14 cellular contexts compared by ENCODE assay signal in genomic region chr2:55840460-55840859, GRCh38.
"Had no signal": no experiment of that assay in that cellular context is flagged by ENCODE, and none has a peak within 500 bp of the region (broad histone marks: within the 10 kb centered on the region; RNA-seq: fewer than 3 reads in every experiment).

No MANE protein-coding gene starts in this region.

- H3K27me3 ChIP-seq: adrenal gland, colonic mucosa, ovary, suprapubic skin had no signal

- H3K4me3 Mint-ChIP-seq: activated B cell treated with CpG ODN at 0.5 μM for 24 hours; activated CD4-positive, alpha-beta T cell treated with anti-CD3 and anti-CD28 coated beads, Interleukin-2, amount 10 ng/mL, durations not matched to agents 7 days and 5 days had no signal

- H3K27ac Mint-ChIP-seq: activated B cell treated with CpG ODN at 0.5 μM for 24 hours; activated CD4-positive, alpha-beta T cell treated with anti-CD3 and anti-CD28 coated beads, Interleukin-2, amount 10 ng/mL, durations not matched to agents 7 days and 5 days had no signal

- H3K27me3 Mint-ChIP-seq: activated B cell treated with CpG ODN at 0.5 μM for 24 hours; activated CD4-positive, alpha-beta T cell treated with anti-CD3 and anti-CD28 coated beads, Interleukin-2, amount 10 ng/mL, durations not matched to agents 7 days and 5 days had no signal

- H3K9me3 Mint-ChIP-seq: activated CD4-positive, alpha-beta T cell treated with anti-CD3 and anti-CD28 coated beads, Interleukin-2, amount 10 ng/mL, durations not matched to agents 7 days and 5 days had no signal

- H3K9me3 ChIP-seq: adrenal gland, colonic mucosa, ovary, suprapubic skin had no signal

- H3K4me1 Mint-ChIP-seq: activated B cell treated with CpG ODN at 0.5 μM for 24 hours; activated CD4-positive, alpha-beta T cell treated with anti-CD3 and anti-CD28 coated beads, Interleukin-2, amount 10 ng/mL, durations not matched to agents 7 days and 5 days had no signal

- H3K27ac ChIP-seq: adrenal gland, colonic mucosa, ovary had no signal

- DNase-seq: activated B cell treated with CpG ODN at 0.5 μM for 24 hours; activated CD4-positive, alpha-beta T cell treated with anti-CD3 and anti-CD28 coated beads, Interleukin-2, amount 10 ng/mL, durations not matched to agents 7 days and 5 days; activated naive CD4-positive, alpha-beta T cell treated with anti-CD3 and anti-CD28 coated beads, Interleukin-2, amount 50 U/mL, for 16 hours; activated T-cell treated with anti-CD3 and anti-CD28 coated beads for 4 hours; adrenal gland; caudate nucleus; colonic mucosa; foreskin melanocyte; head of caudate nucleus; ovary; stimulated activated CD4-positive, alpha-beta T cell treated with anti-CD3 and anti-CD28 coated beads, Interleukin-2, amount 100 ng/mL, for 48 hours; stimulated activated naive CD8-positive, alpha-beta T cell treated with anti-CD3 and anti-CD28 coated beads, Interleukin-15, Interleukin-2, amounts not matched to agents 100 U/mL and 50 U/mL, for 24 hours had no signal

- ATAC-seq: left lobe of liver; stimulated activated naive CD8-positive, alpha-beta T cell treated with anti-CD3 and anti-CD28 coated beads, Interleukin-15, Interleukin-2, amounts not matched to agents 100 U/mL and 50 U/mL, for 24 hours had no signal

- H3K4me3 ChIP-seq: adrenal gland, colonic mucosa, ovary, suprapubic skin had no signal

- H3K36me3 ChIP-seq: adrenal gland, colonic mucosa, ovary, suprapubic skin had no signal
